In genomic region chr1:80989455-80989854, GRCh38 we compare ENCODE assay signal across 30 cellular contexts.
"Had no signal": no experiment of that assay in that cellular context is flagged by ENCODE, and none has a peak within 500 bp of the region (broad histone marks: within the 10 kb centered on the region; RNA-seq: fewer than 3 reads in every experiment).

No MANE protein-coding gene starts in this region.

- H3K27me3 ChIP-seq: adrenal gland, body of pancreas, breast epithelium, MG63, Peyer's patch had no signal

- H3K4me3 ChIP-seq: adrenal gland, body of pancreas, breast epithelium, MG63, Peyer's patch had no signal

- H3K4me1 ChIP-seq: adrenal gland, body of pancreas, breast epithelium, Peyer's patch had no signal

- H3K9me3 ChIP-seq: adrenal gland, body of pancreas, breast epithelium, MG63, Peyer's patch had no signal

- H3K27ac ChIP-seq: adrenal gland, body of pancreas, Peyer's patch, RWPE1 had no signal

- ATAC-seq: activated CD4-positive, alpha-beta T cell treated with anti-CD3 and anti-CD28 coated beads for 36 hours; activated CD4-positive, CD25-positive, alpha-beta regulatory T cell treated with anti-CD3 and anti-CD28 coated beads, Interleukin-2, amount 50 U/mL, for 24 hours; activated naive CD4-positive, alpha-beta T cell treated with anti-CD3 and anti-CD28 coated beads, Interleukin-2, amount 50 U/mL, for 72 hours; activated T-cell treated with anti-CD3 and anti-CD28 coated beads, Interleukin-2, amount 50 U/mL, for 4 hours; body of pancreas; PC-3; Right ventricle myocardium inferior; WTC11 had no signal

- DNase-seq: activated CD4-positive, alpha-beta memory T cell treated with anti-CD3 and anti-CD28 coated beads for 36 hours; activated CD4-positive, alpha-beta T cell treated with anti-CD3 and anti-CD28 coated beads for 36 hours; activated CD4-positive, alpha-beta T cell treated with anti-CD3 and anti-CD28 coated beads, Interleukin-2, amount 50 U/mL, for 1 hour; activated CD8-positive, alpha-beta memory T cell treated with anti-CD3 and anti-CD28 coated beads, Interleukin-2, amount 50 U/mL, for 4 hours; activated gamma-delta T cell treated with Interleukin-2 at 50 U/mL for 16 hours; activated naive CD4-positive, alpha-beta T cell treated with anti-CD3 and anti-CD28 coated beads for 36 hours; activated T-cell treated with anti-CD3 and anti-CD28 coated beads for 4 hours; activated T-cell treated with anti-CD3 and anti-CD28 coated beads, Interleukin-2, amount 50 U/mL, for 4 hours; adrenal gland; body of pancreas; Kasumi-1; KG1; MG63; NCI-H1048; NCI-H1105 treated with DMSO at 0.1 percent for 48 hours; NCI-H1436 treated with DMSO at 0.1 percent for 48 hours; NCI-H1694 treated with DMSO at 0.1 percent for 48 hours; NCI-H2029; NCI-H345; NCI-H524 treated with DMSO at 0.1 percent for 48 hours; PC-3; Peyer's patch; SIG-M5 had no signal

- H3K36me3 ChIP-seq: adrenal gland, breast epithelium, MG63, Peyer's patch had no signal

- FAIRE-seq: astrocyte had no signal
